In the genomic region with DNA sequence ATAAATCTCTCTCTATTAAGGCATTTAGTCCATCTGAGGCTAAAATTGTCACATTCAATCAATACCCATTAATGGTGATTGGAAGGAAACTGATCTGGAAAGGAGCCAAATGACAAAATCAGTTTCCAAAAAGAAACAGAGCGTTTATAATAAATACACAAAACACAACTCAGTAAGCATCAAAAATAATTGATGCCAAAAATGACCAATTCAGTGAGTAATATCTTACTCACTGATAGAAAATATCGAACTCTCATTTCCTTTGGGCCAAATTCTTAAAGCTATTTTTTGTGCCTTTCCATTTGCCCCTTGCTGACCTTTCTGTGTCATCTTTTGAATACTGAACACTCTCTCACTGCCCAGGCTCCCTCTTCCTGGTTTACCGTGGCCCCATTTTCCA, we compare ENCODE assay signal across 1 cellular context.
TF ChIP-seq lines count a peak whose summit lies in the region.

No MANE protein-coding gene starts in this region.

TF ChIP-seq in GM23338, 12 proteins besides CTCF, POLR2A, EP300 and RAD21 (continued from another document):
- TF ChIP-seq, protein P1, sequence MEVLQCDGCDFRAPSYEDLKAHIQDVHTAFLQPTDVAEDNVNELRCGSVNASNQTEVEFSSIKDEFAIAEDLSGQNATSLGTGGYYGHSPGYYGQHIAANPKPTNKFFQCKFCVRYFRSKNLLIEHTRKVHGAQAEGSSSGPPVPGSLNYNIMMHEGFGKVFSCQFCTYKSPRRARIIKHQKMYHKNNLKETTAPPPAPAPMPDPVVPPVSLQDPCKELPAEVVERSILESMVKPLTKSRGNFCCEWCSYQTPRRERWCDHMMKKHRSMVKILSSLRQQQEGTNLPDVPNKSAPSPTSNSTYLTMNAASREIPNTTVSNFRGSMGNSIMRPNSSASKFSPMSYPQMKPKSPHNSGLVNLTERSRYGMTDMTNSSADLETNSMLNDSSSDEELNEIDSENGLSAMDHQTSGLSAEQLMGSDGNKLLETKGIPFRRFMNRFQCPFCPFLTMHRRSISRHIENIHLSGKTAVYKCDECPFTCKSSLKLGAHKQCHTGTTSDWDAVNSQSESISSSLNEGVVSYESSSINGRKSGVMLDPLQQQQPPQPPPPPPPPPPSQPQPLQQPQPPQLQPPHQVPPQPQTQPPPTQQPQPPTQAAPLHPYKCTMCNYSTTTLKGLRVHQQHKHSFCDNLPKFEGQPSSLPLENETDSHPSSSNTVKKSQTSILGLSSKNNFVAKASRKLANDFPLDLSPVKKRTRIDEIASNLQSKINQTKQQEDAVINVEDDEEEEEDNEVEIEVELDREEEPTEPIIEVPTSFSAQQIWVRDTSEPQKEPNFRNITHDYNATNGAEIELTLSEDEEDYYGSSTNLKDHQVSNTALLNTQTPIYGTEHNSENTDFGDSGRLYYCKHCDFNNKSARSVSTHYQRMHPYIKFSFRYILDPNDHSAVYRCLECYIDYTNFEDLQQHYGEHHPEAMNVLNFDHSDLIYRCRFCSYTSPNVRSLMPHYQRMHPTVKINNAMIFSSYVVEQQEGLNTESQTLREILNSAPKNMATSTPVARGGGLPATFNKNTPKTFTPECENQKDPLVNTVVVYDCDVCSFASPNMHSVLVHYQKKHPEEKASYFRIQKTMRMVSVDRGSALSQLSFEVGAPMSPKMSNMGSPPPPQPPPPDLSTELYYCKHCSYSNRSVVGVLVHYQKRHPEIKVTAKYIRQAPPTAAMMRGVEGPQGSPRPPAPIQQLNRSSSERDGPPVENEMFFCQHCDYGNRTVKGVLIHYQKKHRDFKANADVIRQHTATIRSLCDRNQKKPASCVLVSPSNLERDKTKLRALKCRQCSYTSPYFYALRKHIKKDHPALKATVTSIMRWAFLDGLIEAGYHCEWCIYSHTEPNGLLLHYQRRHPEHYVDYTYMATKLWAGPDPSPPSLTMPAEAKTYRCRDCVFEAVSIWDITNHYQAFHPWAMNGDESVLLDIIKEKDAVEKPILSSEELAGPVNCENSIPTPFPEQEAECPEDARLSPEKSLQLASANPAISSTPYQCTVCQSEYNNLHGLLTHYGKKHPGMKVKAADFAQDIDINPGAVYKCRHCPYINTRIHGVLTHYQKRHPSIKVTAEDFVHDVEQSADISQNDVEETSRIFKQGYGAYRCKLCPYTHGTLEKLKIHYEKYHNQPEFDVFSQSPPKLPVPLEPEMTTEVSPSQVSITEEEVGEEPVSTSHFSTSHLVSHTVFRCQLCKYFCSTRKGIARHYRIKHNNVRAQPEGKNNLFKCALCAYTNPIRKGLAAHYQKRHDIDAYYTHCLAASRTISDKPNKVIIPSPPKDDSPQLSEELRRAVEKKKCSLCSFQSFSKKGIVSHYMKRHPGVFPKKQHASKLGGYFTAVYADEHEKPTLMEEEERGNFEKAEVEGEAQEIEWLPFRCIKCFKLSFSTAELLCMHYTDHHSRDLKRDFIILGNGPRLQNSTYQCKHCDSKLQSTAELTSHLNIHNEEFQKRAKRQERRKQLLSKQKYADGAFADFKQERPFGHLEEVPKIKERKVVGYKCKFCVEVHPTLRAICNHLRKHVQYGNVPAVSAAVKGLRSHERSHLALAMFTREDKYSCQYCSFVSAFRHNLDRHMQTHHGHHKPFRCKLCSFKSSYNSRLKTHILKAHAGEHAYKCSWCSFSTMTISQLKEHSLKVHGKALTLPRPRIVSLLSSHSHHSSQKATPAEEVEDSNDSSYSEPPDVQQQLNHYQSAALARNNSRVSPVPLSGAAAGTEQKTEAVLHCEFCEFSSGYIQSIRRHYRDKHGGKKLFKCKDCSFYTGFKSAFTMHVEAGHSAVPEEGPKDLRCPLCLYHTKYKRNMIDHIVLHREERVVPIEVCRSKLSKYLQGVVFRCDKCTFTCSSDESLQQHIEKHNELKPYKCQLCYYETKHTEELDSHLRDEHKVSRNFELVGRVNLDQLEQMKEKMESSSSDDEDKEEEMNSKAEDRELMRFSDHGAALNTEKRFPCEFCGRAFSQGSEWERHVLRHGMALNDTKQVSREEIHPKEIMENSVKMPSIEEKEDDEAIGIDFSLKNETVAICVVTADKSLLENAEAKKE (CRISPR knock-in tag; IDR thresholded peaks at IDR 0.05): no peak
- no peak for TF ChIP-seq JUNB (IDR thresholded peaks at IDR 0.05; ENCODE audit: unreplicated experiment)
- no peak for TF ChIP-seq EZH2 (IDR thresholded peaks at IDR 0.05; ENCODE audit: low read depth, unreplicated experiment)
- TF ChIP-seq STAT1 (IDR thresholded peaks at IDR 0.05; ENCODE audit: unreplicated experiment): no peak
- TF ChIP-seq REST (IDR thresholded peaks at IDR 0.05; ENCODE audit: unreplicated experiment): no peak
- no peak for TF ChIP-seq NANOG (IDR thresholded peaks at IDR 0.05; ENCODE audit: borderline replicate concordance)
- TF ChIP-seq, protein P2, sequence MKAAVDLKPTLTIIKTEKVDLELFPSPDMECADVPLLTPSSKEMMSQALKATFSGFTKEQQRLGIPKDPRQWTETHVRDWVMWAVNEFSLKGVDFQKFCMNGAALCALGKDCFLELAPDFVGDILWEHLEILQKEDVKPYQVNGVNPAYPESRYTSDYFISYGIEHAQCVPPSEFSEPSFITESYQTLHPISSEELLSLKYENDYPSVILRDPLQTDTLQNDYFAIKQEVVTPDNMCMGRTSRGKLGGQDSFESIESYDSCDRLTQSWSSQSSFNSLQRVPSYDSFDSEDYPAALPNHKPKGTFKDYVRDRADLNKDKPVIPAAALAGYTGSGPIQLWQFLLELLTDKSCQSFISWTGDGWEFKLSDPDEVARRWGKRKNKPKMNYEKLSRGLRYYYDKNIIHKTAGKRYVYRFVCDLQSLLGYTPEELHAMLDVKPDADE (IDR thresholded peaks at IDR 0.05): no peak
